In the genomic region with DNA sequence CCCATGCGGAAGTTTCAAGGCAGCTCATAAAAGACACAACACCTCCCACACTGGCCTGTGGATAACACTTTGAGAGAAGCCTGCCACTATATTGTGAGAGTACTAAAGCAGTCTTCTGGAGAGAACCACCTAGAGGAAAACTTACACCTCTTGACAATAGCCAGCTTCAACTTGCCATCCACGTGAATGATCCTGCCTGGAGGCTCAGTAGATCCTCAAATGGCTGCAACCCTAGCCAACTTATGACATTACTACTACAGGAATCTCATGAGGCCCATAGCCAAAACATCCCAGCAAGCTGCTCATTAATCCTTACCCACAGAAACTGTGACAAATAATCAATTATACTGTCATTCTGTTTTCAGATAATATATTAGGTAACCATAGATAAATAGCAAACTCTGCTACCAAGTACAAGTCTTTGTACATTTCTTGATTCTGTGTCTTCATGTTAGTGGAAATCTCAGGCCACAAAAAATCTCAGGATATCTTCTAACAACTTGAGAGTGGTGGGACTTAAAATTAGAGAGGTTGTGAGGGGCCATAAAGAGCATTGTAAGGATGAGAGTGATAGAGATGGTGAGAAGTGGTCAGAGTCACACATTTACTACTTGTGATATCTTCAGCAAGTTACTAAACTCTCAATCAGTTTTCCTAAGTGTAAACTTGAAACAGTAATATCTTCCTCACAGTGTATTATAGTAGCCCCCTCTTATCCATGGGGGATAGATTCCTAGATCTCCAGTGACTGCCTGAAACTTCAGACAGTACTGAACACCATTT, we compare ENCODE assay signal across 14 cellular contexts.
DNase-seq lines count a peak whose midpoint lies in the region; ATAC-seq and TF ChIP-seq lines count a peak whose summit lies in the region.
"Had no signal": no experiment of that assay in that cellular context is flagged by ENCODE, and none has a peak within 500 bp of the region (broad histone marks: within the 10 kb centered on the region; RNA-seq: fewer than 3 reads in every experiment).

No MANE protein-coding gene starts in this region.

- H3K9ac ChIP-seq in mammary epithelial cell (ENCODE audit: insufficient read depth, low read length): no peak overlapping the region

- WGBS in mammary epithelial cell (ENCODE audit: low coverage, missing lambda C conversion rate): 39% methylated on average over 2 of the region's 2 CpGs
- 82% methylated on average over 1 of the region's 2 CpGs for WGBS in right lobe of liver (ENCODE audit: insufficient coverage, low coverage, low lambda C conversion rate, missing lambda C conversion rate)

- H3K27ac ChIP-seq in mammary epithelial cell (ENCODE audit: insufficient read depth, low read depth, low read length): no peak overlapping the region
- peak overlapping the region; percentile 7 to 41 (median 25) for H3K27ac ChIP-seq in right lobe of liver
- H3K27ac ChIP-seq in thoracic aorta: no peak overlapping the region
- H3K27ac ChIP-seq: SK-N-MC, upper lobe of left lung had no signal

- dilution Hi-C loops in mammary epithelial cell (cut with HindIII; ENCODE audit: low sequenced_read_pairs): no loop called here

- DNase-seq in NCI-H748 (lab: John Stamatoyannopoulos, UW; ENCODE audit: unreplicated experiment): peak; percentile 20
- DNase-seq in NCI-H748 treated with DMSO at 0.1 percent for 48 hours (lab: John Stamatoyannopoulos, UW): no peak
- DNase-seq in mammary epithelial cell: peak; percentile 61
- DNase-seq in right lobe of liver: no peak
- no peak for DNase-seq in thoracic aorta (ENCODE audit: low spot score)
- DNase-seq in cortex of kidney (lab: John Stamatoyannopoulos, UW): no peak
- no peak for DNase-seq in NCI-H2107 (lab: John Stamatoyannopoulos, UW)
- DNase-seq: activated CD4-positive, alpha-beta T cell treated with anti-CD3 and anti-CD28 coated beads for 4 hours; GOT3; NCI-H1092 treated with DMSO at 0.1 percent for 48 hours; NCI-H526 treated with DMSO at 0.1 percent for 48 hours; upper lobe of left lung had no signal

- ATAC-seq in right lobe of liver (peak; percentile 34 to 62 (median 48)), thoracic aorta (ENCODE audit: insufficient number of reproducible peaks, low FRiP score, low read depth) (no peak), HG03039 (IDR thresholded peaks at IDR 0.05; ENCODE audit: unreplicated experiment) (no peak)

- no TSS peak for BruUV-seq in mammary epithelial cell (replicated peaks; lab: Mats Ljungman, UMichigan)

- H3K4me2 ChIP-seq in mammary epithelial cell (ENCODE audit: insufficient read depth, low read depth, low read length): no peak overlapping the region

- H3K27me3 ChIP-seq in mammary epithelial cell (ENCODE audit: insufficient read depth, low read length) (no peaks in the 10 kb centered on the region), right lobe of liver (no peaks in the 10 kb centered on the region), thoracic aorta (replicated peaks; ENCODE audit: insufficient read depth) (no peaks in the 10 kb centered on the region)
- H3K27me3 ChIP-seq: upper lobe of left lung had no signal

- no peak for TF ChIP-seq POLR2A in right lobe of liver (IDR thresholded peaks at IDR 0.05)

- peak in 1 of 2 donors; percentile 15 for TF ChIP-seq CTCF in mammary epithelial cell (conservative IDR thresholded peaks at IDR 0.05 in 1 of 2, IDR thresholded peaks at IDR 0.05 in 1 of 2; ENCODE audit: extremely low read depth in 1 of 2, insufficient read depth in 1 of 2, low read depth in 1 of 2, low read length in 2 of 2)
- TF ChIP-seq CTCF in right lobe of liver (IDR thresholded peaks at IDR 0.05): no peak
- TF ChIP-seq CTCF in thoracic aorta (IDR thresholded peaks at IDR 0.05): no peak

- H3K9me3 ChIP-seq in mammary epithelial cell (replicated peaks; ENCODE audit: insufficient read depth, low read length) (no peaks in the 10 kb centered on the region), right lobe of liver (no peaks in the 10 kb centered on the region), thoracic aorta (no peaks in the 10 kb centered on the region)
- H3K9me3 ChIP-seq: upper lobe of left lung had no signal

- H3K36me3 ChIP-seq in mammary epithelial cell (ENCODE audit: insufficient read depth, low read length) (no peaks in the 10 kb centered on the region), right lobe of liver (no peaks in the 10 kb centered on the region), thoracic aorta (no peaks in the 10 kb centered on the region)
- H3K36me3 ChIP-seq: upper lobe of left lung had no signal

- H3K4me1 ChIP-seq in mammary epithelial cell (ENCODE audit: insufficient read depth, low read length) (no peaks in the 10 kb centered on the region), right lobe of liver (no peaks in the 10 kb centered on the region), thoracic aorta (ENCODE audit: control insufficient read depth in 1 of 2, low read depth in 2 of 2) (peaks cover 8 to 15% of the 10 kb centered on the region in 2 donors)
- H3K4me1 ChIP-seq: upper lobe of left lung had no signal

- intact Hi-C loops in mammary epithelial cell (cut with micrococcal nuclease) (no loop called here), right lobe of liver (cut with DNase I) (no loop called here)

- H2AFZ ChIP-seq in mammary epithelial cell (ENCODE audit: low read depth, low read length): peak overlapping the region; percentile 47

- H3K4me3 ChIP-seq in mammary epithelial cell (replicated peaks in 1 of 3; ENCODE audit: insufficient read depth in 1 of 3, low read depth in 2 of 3, low read length in 3 of 3) (no peak overlapping the region), right lobe of liver (peak overlapping the region in 1 of 3 donors; percentile 51), thoracic aorta (peak overlapping the region; percentile 49)
- H3K4me3 ChIP-seq: SK-N-MC had no signal

- H3K79me2 ChIP-seq in mammary epithelial cell (ENCODE audit: insufficient read depth, low read length): no peaks in the 10 kb centered on the region

- CTCF ChIA-PET in mammary epithelial cell (lab: Charles Lee; ENCODE audit: low non-redundant PET): no interaction called here

- in situ Hi-C loops in mammary epithelial cell (cut with MboI; ENCODE audit: low sequenced_read_pairs in 2 of 2): loop anchor here in 1 of 2 donors (25.0 kb wide), 1 partner anchor 324 kb away; no protein-coding TSS in a partner anchor

- H4K20me1 ChIP-seq in mammary epithelial cell (ENCODE audit: insufficient read depth, low read length): no peaks in the 10 kb centered on the region

Comparison
In these comparisons a context has a peak if more than half of its experiments do, and no peak if none do; other contexts are left out.
1. DNase-seq: peak in NCI-H748 (single experiment) and mammary epithelial cell (single experiment); none in NCI-H748 treated with DMSO at 0.1 percent for 48 hours (single experiment), right lobe of liver (0 of 3), thoracic aorta (single experiment), cortex of kidney (single experiment) and NCI-H2107 (single experiment).
2. H3K27ac ChIP-seq: peak in right lobe of liver (3 of 3); none in mammary epithelial cell (single experiment) and thoracic aorta (0 of 2).
3. ATAC-seq: peak in right lobe of liver (4 of 4); none in thoracic aorta (single experiment) and HG03039 (single experiment).